ENCODE assay signal across 16 cellular contexts in the genomic region with DNA sequence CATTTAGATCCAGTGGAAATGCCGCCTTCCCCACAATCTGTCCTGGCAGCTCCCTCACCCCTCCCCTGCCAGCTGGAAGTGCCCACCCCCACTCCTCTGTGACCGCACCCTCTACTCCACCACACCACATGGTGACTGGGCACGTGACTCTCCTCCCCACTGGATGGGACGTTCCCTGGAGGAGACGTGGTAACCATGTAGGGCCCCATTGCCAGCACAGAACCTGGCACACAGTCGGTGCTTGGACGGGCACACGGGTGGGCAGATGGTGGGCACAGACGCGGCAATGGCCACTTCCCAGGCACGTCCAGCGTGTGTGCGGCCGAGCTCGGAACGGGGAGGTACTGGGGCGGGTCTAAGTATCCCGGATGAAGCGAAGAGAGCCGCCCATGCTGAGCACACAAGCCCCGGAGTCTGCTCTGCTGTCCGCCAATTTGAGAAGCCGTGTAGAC.
DNase-seq lines count a peak whose midpoint lies in the region; ATAC-seq, FAIRE-seq and TF ChIP-seq lines count a peak whose summit lies in the region.
"Had no signal": no experiment of that assay in that cellular context is flagged by ENCODE, and none has a peak within 500 bp of the region (broad histone marks: within the 10 kb centered on the region; RNA-seq: fewer than 3 reads in every experiment).

No MANE protein-coding gene starts in this region.

- H3K36me3 Mint-ChIP-seq in T-helper 1 cell treated with Interleukin-12 subunit alpha and Interleukin-12 subunit beta and Interleukin-4 antibody, amounts not matched to agents 30 μg/mL and 1 μg/mL, for 36 hours (ENCODE audit: low read depth), result peaks cover 7% of the 10 kb centered on the region
- H3K36me3 Mint-ChIP-seq in CD4-positive, CD25-positive, alpha-beta regulatory T cell, result peaks cover 6% of the 10 kb centered on the region
- H3K36me3 Mint-ChIP-seq in activated CD8-positive, alpha-beta T cell treated with anti-CD3 and anti-CD28 coated beads for 36 hours (ENCODE audit: low read depth), result peaks cover 6% of the 10 kb centered on the region
- H3K36me3 Mint-ChIP-seq in type B pancreatic cell, result peaks cover 5% of the 10 kb centered on the region

- no peak for ATAC-seq in CD4-positive, CD25-positive, alpha-beta regulatory T cell (ENCODE audit: low read depth in 2 of 2)
- peak; percentile 18 for ATAC-seq in activated CD8-positive, alpha-beta T cell treated with anti-CD3 and anti-CD28 coated beads for 36 hours
- ATAC-seq in HG02588 (IDR thresholded peaks at IDR 0.05; ENCODE audit: unreplicated experiment), result no peak

- POLR2A ChIA-PET in activated CD8-positive, alpha-beta T cell treated with anti-CD3 and anti-CD28 coated beads for 36 hours (lab: Charles Lee), result interaction anchor here (1.9 kb wide), 1 partner anchor 51 kb away, joined by 5 read pairs; no protein-coding TSS in a partner anchor

- H3K27ac Mint-ChIP-seq in T-helper 1 cell treated with Interleukin-12 subunit alpha and Interleukin-12 subunit beta and Interleukin-4 antibody, amounts not matched to agents 30 μg/mL and 1 μg/mL, for 36 hours, result peak overlapping the region; percentile 92
- H3K27ac Mint-ChIP-seq in CD4-positive, CD25-positive, alpha-beta regulatory T cell, result peak overlapping the region; percentile 94 to 99 (median 95)
- peak overlapping the region; percentile 91 for H3K27ac Mint-ChIP-seq in activated CD8-positive, alpha-beta T cell treated with anti-CD3 and anti-CD28 coated beads for 36 hours
- H3K27ac Mint-ChIP-seq in type B pancreatic cell, result no peak overlapping the region

- peaks cover 27% of the 10 kb centered on the region for H3K4me1 ChIP-seq in CD4-positive, CD25-positive, alpha-beta regulatory T cell (ENCODE audit: control insufficient read depth, insufficient read depth, low read length, poor library complexity, severe bottlenecking)
- no peaks in the 10 kb centered on the region for H3K4me1 ChIP-seq in kidney (ENCODE audit: control insufficient read depth in 1 of 2, insufficient read depth in 1 of 2, low read depth in 1 of 2, low read length in 2 of 2)
- H3K4me1 ChIP-seq: HAP-1 had no signal

- FAIRE-seq in kidney (lab: Jason Lieb, UNC), result no peak

- no peak overlapping the region for H3K4me3 ChIP-seq in CD4-positive, CD25-positive, alpha-beta regulatory T cell (ENCODE audit: low read depth, low read length)
- H3K4me3 ChIP-seq in kidney (ENCODE audit: low read length in 2 of 2), result no peak overlapping the region
- H3K4me3 ChIP-seq: esophagus muscularis mucosa, HAP-1, PC-9, spleen had no signal

- intact Hi-C loops in activated CD8-positive, alpha-beta T cell treated with anti-CD3 and anti-CD28 coated beads for 36 hours (cut with micrococcal nuclease), result no loop called here
- intact Hi-C loops in kidney (cut with DNase I), result no loop called here

- no peaks in the 10 kb centered on the region for H3K9me3 ChIP-seq in CD4-positive, CD25-positive, alpha-beta regulatory T cell (ENCODE audit: control insufficient read depth in 2 of 2, low read length in 2 of 2)
- no peaks in the 10 kb centered on the region for H3K9me3 ChIP-seq in kidney (ENCODE audit: control insufficient read depth in 1 of 2, low read length in 2 of 2)
- H3K9me3 ChIP-seq: esophagus muscularis mucosa, HAP-1, SK-N-SH, spleen had no signal

- TF ChIP-seq CTCF in activated CD8-positive, alpha-beta T cell treated with anti-CD3 and anti-CD28 coated beads for 36 hours (IDR thresholded peaks at IDR 0.05), result no peak
- TF ChIP-seq CTCF in kidney (IDR thresholded peaks at IDR 0.05; ENCODE audit: borderline replicate concordance, extremely low read depth, insufficient read depth) (no peak), type B pancreatic cell (conservative IDR thresholded peaks at IDR 0.05) (no peak)

- no peaks in the 10 kb centered on the region for H3K9me3 Mint-ChIP-seq in T-helper 1 cell treated with Interleukin-12 subunit alpha and Interleukin-12 subunit beta and Interleukin-4 antibody, amounts not matched to agents 30 μg/mL and 1 μg/mL, for 36 hours
- H3K9me3 Mint-ChIP-seq in CD4-positive, CD25-positive, alpha-beta regulatory T cell, result no peaks in the 10 kb centered on the region
- H3K9me3 Mint-ChIP-seq in activated CD8-positive, alpha-beta T cell treated with anti-CD3 and anti-CD28 coated beads for 36 hours, result no peaks in the 10 kb centered on the region
- H3K9me3 Mint-ChIP-seq in type B pancreatic cell, result no peaks in the 10 kb centered on the region

- peak overlapping the region; percentile 58 for H3K4me3 Mint-ChIP-seq in T-helper 1 cell treated with Interleukin-12 subunit alpha and Interleukin-12 subunit beta and Interleukin-4 antibody, amounts not matched to agents 30 μg/mL and 1 μg/mL, for 36 hours
- H3K4me3 Mint-ChIP-seq in CD4-positive, CD25-positive, alpha-beta regulatory T cell, result peak overlapping the region; percentile 37 to 80 (median 50)
- H3K4me3 Mint-ChIP-seq in activated CD8-positive, alpha-beta T cell treated with anti-CD3 and anti-CD28 coated beads for 36 hours, result peak overlapping the region; percentile 16
- H3K4me3 Mint-ChIP-seq in type B pancreatic cell, result no peak overlapping the region

- no peaks in the 10 kb centered on the region for H3K27me3 ChIP-seq in CD4-positive, CD25-positive, alpha-beta regulatory T cell (ENCODE audit: control insufficient read depth, insufficient read depth, low read length)
- H3K27me3 ChIP-seq: esophagus muscularis mucosa, spleen had no signal

- no peaks in the 10 kb centered on the region for H3K36me3 ChIP-seq in CD4-positive, CD25-positive, alpha-beta regulatory T cell (ENCODE audit: control insufficient read depth, insufficient read depth, low read length)
- H3K36me3 ChIP-seq in kidney (ENCODE audit: control insufficient read depth in 1 of 2, insufficient read depth in 2 of 2, low read length in 2 of 2), result no peaks in the 10 kb centered on the region
- H3K36me3 ChIP-seq: HAP-1 had no signal

- H3K9ac ChIP-seq in kidney (ENCODE audit: low read length in 2 of 2), result no peak overlapping the region
- H3K9ac ChIP-seq: SK-N-SH had no signal

- peak overlapping the region; percentile 55 for H3K27ac ChIP-seq in CD4-positive, CD25-positive, alpha-beta regulatory T cell (ENCODE audit: insufficient read depth, low read length, poor library complexity, severe bottlenecking)
- H3K27ac ChIP-seq in kidney (ENCODE audit: low read depth in 2 of 2, low read length in 2 of 2), result no peak overlapping the region
- H3K27ac ChIP-seq: esophagus muscularis mucosa, PC-9 had no signal

- CTCF ChIA-PET in activated CD8-positive, alpha-beta T cell treated with anti-CD3 and anti-CD28 coated beads for 36 hours (lab: Charles Lee), result interaction anchor here (1.1 to 1.4 kb wide), 2 partner anchors 9 to 12 kb away, joined by 3 to 4 read pairs; no protein-coding TSS in a partner anchor

- DNase-seq in T-helper 1 cell, result no peak
- no peak for DNase-seq in CD4-positive, CD25-positive, alpha-beta regulatory T cell
- DNase-seq in activated CD8-positive, alpha-beta T cell treated with anti-CD3 and anti-CD28 coated beads for 36 hours, result no peak
- peak; percentile 42 for DNase-seq in kidney
- no peak for DNase-seq in type B pancreatic cell (ENCODE audit: extremely low spot score, unreplicated experiment)
- no peak for DNase-seq in mucosa of gallbladder (ENCODE audit: low spot score)
- DNase-seq: 8988T, KBM-7, PC-9, SK-N-SH, spleen, trophoblast cell had no signal

- H3K27me3 Mint-ChIP-seq in T-helper 1 cell treated with Interleukin-12 subunit alpha and Interleukin-12 subunit beta and Interleukin-4 antibody, amounts not matched to agents 30 μg/mL and 1 μg/mL, for 36 hours (ENCODE audit: low read depth), result no peaks in the 10 kb centered on the region
- H3K27me3 Mint-ChIP-seq in CD4-positive, CD25-positive, alpha-beta regulatory T cell, result no peaks in the 10 kb centered on the region
- no peaks in the 10 kb centered on the region for H3K27me3 Mint-ChIP-seq in activated CD8-positive, alpha-beta T cell treated with anti-CD3 and anti-CD28 coated beads for 36 hours
- H3K27me3 Mint-ChIP-seq in type B pancreatic cell, result no peaks in the 10 kb centered on the region

- peaks cover 25% of the 10 kb centered on the region for H3K4me1 Mint-ChIP-seq in T-helper 1 cell treated with Interleukin-12 subunit alpha and Interleukin-12 subunit beta and Interleukin-4 antibody, amounts not matched to agents 30 μg/mL and 1 μg/mL, for 36 hours (ENCODE audit: low read depth)
- peaks cover 11 to 40% (median 24%) of the 10 kb centered on the region in 4 donors for H3K4me1 Mint-ChIP-seq in CD4-positive, CD25-positive, alpha-beta regulatory T cell
- H3K4me1 Mint-ChIP-seq in activated CD8-positive, alpha-beta T cell treated with anti-CD3 and anti-CD28 coated beads for 36 hours (ENCODE audit: low read depth), result peaks cover 25% of the 10 kb centered on the region
- H3K4me1 Mint-ChIP-seq in type B pancreatic cell (ENCODE audit: unreplicated experiment), result no peaks in the 10 kb centered on the region
